12 cellular contexts compared by ENCODE assay signal in the genomic region with DNA sequence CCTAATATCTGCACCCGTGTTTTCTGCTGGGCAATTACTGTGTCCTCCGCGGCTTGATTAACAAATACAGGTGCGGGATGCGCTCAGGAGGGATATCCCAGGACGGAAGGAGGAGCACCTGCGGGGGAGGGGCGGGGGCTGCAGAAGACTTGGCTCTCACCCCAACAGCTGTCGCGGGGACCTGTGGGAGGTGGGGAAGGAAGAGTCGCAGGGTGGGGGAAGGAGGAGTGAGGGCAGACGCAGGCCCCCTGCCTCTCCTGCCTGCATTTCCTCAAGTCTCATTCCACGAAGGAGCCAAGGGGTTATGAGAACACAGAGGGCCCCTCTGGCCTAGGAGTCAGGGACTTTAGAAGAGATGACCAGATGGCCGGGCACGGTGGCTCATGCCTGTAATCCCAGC.
DNase-seq lines count a peak whose midpoint lies in the region; ATAC-seq and TF ChIP-seq lines count a peak whose summit lies in the region.
"Had no signal": no experiment of that assay in that cellular context is flagged by ENCODE, and none has a peak within 500 bp of the region (broad histone marks: within the 10 kb centered on the region; RNA-seq: fewer than 3 reads in every experiment).

No MANE protein-coding gene starts in this region.

- peak; percentile 18 for DNase-seq in NCI-H82 (lab: John Stamatoyannopoulos, UW)
- no peak for DNase-seq in NCI-H82 treated with DMSO at 0.1 percent for 48 hours (lab: John Stamatoyannopoulos, UW; ENCODE audit: unreplicated experiment)
- DNase-seq in NCI-H2171 (lab: John Stamatoyannopoulos, UW), result peak; percentile 78
- DNase-seq in WTC11 (ENCODE audit: low spot score), result peak; percentile 43
- DNase-seq in islet precursor cell, result peak; percentile 28
- no peak for DNase-seq in NCI-H226
- DNase-seq in ureter (ENCODE audit: low spot score), result no peak
- DNase-seq in putamen (ENCODE audit: low spot score), result no peak
- DNase-seq: ACHN; Caco-2; CD4-positive, alpha-beta T cell had no signal

- ATAC-seq in WTC11, result peak; percentile 57
- ATAC-seq: HepG2 had no signal

- no peaks in the 10 kb centered on the region for H3K36me3 Mint-ChIP-seq in WTC11

- peaks cover 29% of the 10 kb centered on the region for H3K4me1 Mint-ChIP-seq in WTC11

- H3K9me3 Mint-ChIP-seq in WTC11, result peaks cover 4% of the 10 kb centered on the region

- CTCF ChIA-PET in WTC11 (lab: Charles Lee), result no interaction called here

- no peak for TF ChIP-seq CTCF in WTC11 (IDR thresholded peaks at IDR 0.05)

- POLR2A ChIA-PET in WTC11 (lab: Charles Lee), result no interaction called here

- no peaks in the 10 kb centered on the region for H3K27me3 Mint-ChIP-seq in WTC11 (ENCODE audit: low read depth)

- H3K4me3 Mint-ChIP-seq in WTC11, result no peak overlapping the region
- H3K4me3 Mint-ChIP-seq: CD4-positive, alpha-beta T cell had no signal

- H3K27ac Mint-ChIP-seq in WTC11, result no peak overlapping the region
- H3K27ac Mint-ChIP-seq: CD4-positive, alpha-beta T cell had no signal

TF ChIP-seq in WTC11, 78 proteins besides CTCF, POLR2A, EP300 and RAD21:
- TF ChIP-seq FOXP1 (CRISPR knock-in tag; IDR thresholded peaks at IDR 0.05; ENCODE audit: borderline replicate concordance), result 0 out of 2 replicates have a peak, but pooled peaks have one; percentile 50
- TF ChIP-seq ETV6 (CRISPR knock-in tag; IDR thresholded peaks at IDR 0.05), result no peak

Comparison
In these comparisons a context has a peak if more than half of its experiments do, and no peak if none do; other contexts are left out.
1. DNase-seq: peak in NCI-H82 (single experiment), NCI-H2171 (single experiment), WTC11 (single experiment) and islet precursor cell (single experiment); none in NCI-H82 treated with DMSO at 0.1 percent for 48 hours (single experiment), NCI-H226 (single experiment), ureter (single experiment) and putamen (single experiment).